Comparison of ENCODE assay signal across 8 cellular contexts in genomic region chr4:140861359-140862181, GRCh38.
A peak's percentile ranks its signal among the peaks of the same experiment; 100 is the strongest.
DNase-seq lines count a peak whose midpoint lies in the region; ATAC-seq and TF ChIP-seq lines count a peak whose summit lies in the region.

No MANE protein-coding gene starts in this region.

- no peak overlapping the region for H3K4me3 Mint-ChIP-seq in HFFc6
- no peak overlapping the region for H3K4me3 Mint-ChIP-seq in T-helper 17 cell

- H3K9me3 ChIP-seq in T-helper 17 cell (ENCODE audit: control insufficient read depth, low read length, poor library complexity, severe bottlenecking) (no peaks in the 10 kb centered on the region), colonic mucosa (no peaks in the 10 kb centered on the region)

- H3K27me3 Mint-ChIP-seq in HFFc6 (ENCODE audit: insufficient read depth), result no peaks in the 10 kb centered on the region
- peaks cover 56% of the 10 kb centered on the region for H3K27me3 Mint-ChIP-seq in T-helper 17 cell

- no peak overlapping the region for H3K4me3 ChIP-seq in colonic mucosa

- no peaks in the 10 kb centered on the region for H3K27me3 ChIP-seq in colonic mucosa

- no peaks in the 10 kb centered on the region for H3K36me3 Mint-ChIP-seq in HFFc6 (ENCODE audit: low read depth)
- no peaks in the 10 kb centered on the region for H3K36me3 Mint-ChIP-seq in T-helper 17 cell (ENCODE audit: low read depth)

- H3K36me3 ChIP-seq in colonic mucosa, result no peaks in the 10 kb centered on the region

- H3K4me1 ChIP-seq in colonic mucosa, result no peaks in the 10 kb centered on the region

- no peaks in the 10 kb centered on the region for H3K9me3 Mint-ChIP-seq in HFFc6

- intact Hi-C loops in colonic mucosa (cut with DNase I), result loop anchor here (2.0 kb wide), 1 partner anchor 271 kb away; the partner anchor contains the start of gene RNF150

- DNase-seq in NCI-H524 (lab: John Stamatoyannopoulos, UW) (peak; percentile 9 to 71), NCI-H524 treated with DMSO at 0.1 percent for 48 hours (lab: John Stamatoyannopoulos, UW) (no peak), HFFc6 (peak; percentile 74), NCI-H1105 treated with DMSO at 0.1 percent for 48 hours (lab: John Stamatoyannopoulos, UW) (peak; percentile 64), T-helper 17 cell (peak in 1 of 3 donors; percentile 7), colonic mucosa (peak; percentile 62), left kidney (ENCODE audit: low read depth, low spot score) (peak; percentile 93)
- DNase-seq in stimulated activated CD4-positive, alpha-beta T cell treated with anti-CD3 and anti-CD28 coated beads, TNF-alpha, amount 100 ng/mL, for 48 hours (ENCODE audit: low read depth in 3 of 3), result peak in 2 of 3 donors; percentile 19 to 23

- H3K27ac Mint-ChIP-seq in HFFc6 (no peak overlapping the region), T-helper 17 cell (no peak overlapping the region)

- TF ChIP-seq CTCF in HFFc6 (IDR thresholded peaks at IDR 0.05), result peak; percentile 94
- peak; percentile 60 for TF ChIP-seq CTCF in colonic mucosa (IDR thresholded peaks at IDR 0.05)

- H3K9ac ChIP-seq in colonic mucosa (ENCODE audit: low read depth in 2 of 2, low read length in 2 of 2), result no peak overlapping the region

- H3K4me1 Mint-ChIP-seq in HFFc6 (ENCODE audit: low read depth), result peaks cover 16% of the 10 kb centered on the region
- H3K4me1 Mint-ChIP-seq in T-helper 17 cell, result peaks cover 11% of the 10 kb centered on the region

- no peak overlapping the region for H3K27ac ChIP-seq in colonic mucosa

- ATAC-seq in T-helper 17 cell, result peak; percentile 62
